Comparison of ENCODE assay signal across 8 cellular contexts in genomic region chr19:18832331-18833140, GRCh38. TPM values are rescaled to one million over a fixed set of nuclear protein-coding genes. Genes with fewer than 3 reads are reported as not detected.
DNase-seq lines count a peak whose midpoint lies in the region; ATAC-seq and TF ChIP-seq lines count a peak whose summit lies in the region.

No MANE protein-coding gene starts in this region.

- peaks cover 37% of the 10 kb centered on the region for H4K20me1 ChIP-seq in OCI-LY7 (ENCODE audit: insufficient read depth, low read length)

- H3K36me3 ChIP-seq in OCI-LY7 (ENCODE audit: insufficient read depth, low read length) (peaks cover 51% of the 10 kb centered on the region), breast epithelium (no peaks in the 10 kb centered on the region)

- H3K4me3 ChIP-seq in OCI-LY7 (ENCODE audit: low read depth, low read length, poor library complexity, severe bottlenecking) (peak overlapping the region; percentile 94), breast epithelium (peak overlapping the region; percentile 88 to 96 (median 92))

- H3K79me2 ChIP-seq in OCI-LY7 (ENCODE audit: insufficient read depth, low read depth, low read length): peaks cover 53% of the 10 kb centered on the region

- CTCF ChIA-PET in OCI-LY7 (lab: Charles Lee; ENCODE audit: unreplicated experiment): interaction anchor here (0.5 kb wide), 1 partner anchor 311 kb away, joined by 3 read pairs; no protein-coding TSS in a partner anchor

- no peaks in the 10 kb centered on the region for H3K9me3 ChIP-seq in OCI-LY7 (ENCODE audit: low read length)
- no peaks in the 10 kb centered on the region for H3K9me3 ChIP-seq in breast epithelium

- H3K4me1 ChIP-seq in OCI-LY7 (ENCODE audit: insufficient read depth, low read length, poor library complexity, severe bottlenecking): peaks cover 26% of the 10 kb centered on the region
- no peaks in the 10 kb centered on the region for H3K4me1 ChIP-seq in breast epithelium

- DNase-seq in activated T-cell treated with anti-CD3 and anti-CD28 coated beads for 48 hours (ENCODE audit: low read depth) (peak; percentile 25), activated T-cell treated with anti-CD3 and anti-CD28 coated beads for 4 hours (no peak), OCI-LY7 (ENCODE audit: low spot score) (peak; percentile 60), breast epithelium (ENCODE audit: low spot score in 2 of 2) (no peak), left kidney (ENCODE audit: low read depth, low spot score) (peak; percentile 41), NCI-H1105 treated with DMSO at 0.1 percent for 48 hours (lab: John Stamatoyannopoulos, UW) (no peak)
- peak; percentile 45 to 54 for DNase-seq in stimulated activated naive CD8-positive, alpha-beta T cell treated with anti-CD3 and anti-CD28 coated beads, Interleukin-15, amount 100 ng/mL, for 72 hours

- H3K27me3 ChIP-seq in breast epithelium: no peaks in the 10 kb centered on the region

- BruUV-seq in OCI-LY7 (replicated peaks; lab: Mats Ljungman, UMichigan): no TSS peak

- peaks cover 56% of the 10 kb centered on the region for H3K4me1 Mint-ChIP-seq in stimulated activated naive CD8-positive, alpha-beta T cell treated with anti-CD3 and anti-CD28 coated beads, Interleukin-15, amount 100 ng/mL, for 72 hours

- no peak for TF ChIP-seq POLR2A in breast epithelium (IDR thresholded peaks at IDR 0.05)

- H2AFZ ChIP-seq in OCI-LY7 (ENCODE audit: low read length): no peak overlapping the region

- peak overlapping the region; percentile 99 for H3K4me2 ChIP-seq in OCI-LY7 (ENCODE audit: low read length)

- H3K27ac ChIP-seq in OCI-LY7 (ENCODE audit: low read depth, low read length, poor library complexity, severe bottlenecking) (peak overlapping the region; percentile 72), breast epithelium (peak overlapping the region; percentile 93 to 96)

- intact Hi-C loops in OCI-LY7 (cut with micrococcal nuclease; ENCODE audit: unreplicated experiment): loop anchor here (5.0 to 10.0 kb wide), 3 partner anchors 150 to 408 kb away; partner anchors contain the start of genes CRTC1 and REX1BD
- intact Hi-C loops in breast epithelium (cut with DNase I; ENCODE audit: low total_unique reads): no loop called here

- H3K4me3 Mint-ChIP-seq in stimulated activated naive CD8-positive, alpha-beta T cell treated with anti-CD3 and anti-CD28 coated beads, Interleukin-15, amount 100 ng/mL, for 72 hours: peak overlapping the region; percentile 94 to 96

- TF ChIP-seq CTCF in OCI-LY7 (conservative IDR thresholded peaks at IDR 0.05; ENCODE audit: low read length) (0 out of 2 replicates have a peak, but pooled peaks have one; percentile 16), breast epithelium (IDR thresholded peaks at IDR 0.05) (no peak)

- peak overlapping the region; percentile 98 to 99 for H3K27ac Mint-ChIP-seq in stimulated activated naive CD8-positive, alpha-beta T cell treated with anti-CD3 and anti-CD28 coated beads, Interleukin-15, amount 100 ng/mL, for 72 hours

- H3K27me3 Mint-ChIP-seq in stimulated activated naive CD8-positive, alpha-beta T cell treated with anti-CD3 and anti-CD28 coated beads, Interleukin-15, amount 100 ng/mL, for 72 hours: peaks cover 5% of the 10 kb centered on the region

- POLR2A ChIA-PET in OCI-LY7 (lab: Charles Lee): interaction anchor here (0.5 to 1.0 kb wide), 3 partner anchors 14 to 570 kb away, joined by 3 to 5 read pairs (median 3); no protein-coding TSS in a partner anchor

- H3K9me3 Mint-ChIP-seq in stimulated activated naive CD8-positive, alpha-beta T cell treated with anti-CD3 and anti-CD28 coated beads, Interleukin-15, amount 100 ng/mL, for 72 hours: peaks cover 3% of the 10 kb centered on the region in 2 donors

- peak; percentile 26 for ATAC-seq in HG02798 (IDR thresholded peaks at IDR 0.05; ENCODE audit: poor library complexity, unreplicated experiment)
- peak; percentile 63 for ATAC-seq in stimulated activated naive CD8-positive, alpha-beta T cell treated with anti-CD3 and anti-CD28 coated beads, Interleukin-15, amount 100 ng/mL, for 72 hours

- no peaks in the 10 kb centered on the region for H3K9me2 ChIP-seq in OCI-LY7 (ENCODE audit: insufficient read depth, low read length)

RNA-seq across cellular contexts. Expression of gene UPF1, which starts 0.8 kb away (rescaled TPM):
- 65.2 and 77.2 TPM in 2 replicates for total RNA-seq in OCI-LY7 (2014; rRNA removed; shearing (Covaris generic))
- 113 and 122 TPM in 2 replicates for total RNA-seq in OCI-LY7 (2022)
- 10 to 100 TPM; 59.8 to 83.6 (median 75.2) TPM for total RNA-seq in breast epithelium

RNA-seq across cellular contexts. Expression of gene COMP, which starts 41.4 kb away (rescaled TPM):
- not detected in 2 replicates for total RNA-seq in OCI-LY7 (2014; rRNA removed; shearing (Covaris generic))
- total RNA-seq in OCI-LY7 (2022) (not detected in 2 replicates), breast epithelium (1 to 10 TPM; 1.0 to 4.9 (median 2.2) TPM)

Comparison
In these comparisons a context has a peak if more than half of its experiments do, and no peak if none do; other contexts are left out.
1. DNase-seq: peak in activated T-cell treated with anti-CD3 and anti-CD28 coated beads for 48 hours (single experiment), OCI-LY7 (single experiment), left kidney (single experiment) and stimulated activated naive CD8-positive, alpha-beta T cell treated with anti-CD3 and anti-CD28 coated beads, Interleukin-15, amount 100 ng/mL, for 72 hours (2 of 2); none in activated T-cell treated with anti-CD3 and anti-CD28 coated beads for 4 hours (single experiment), breast epithelium (0 of 2) and NCI-H1105 treated with DMSO at 0.1 percent for 48 hours (single experiment).